In the genomic region with DNA sequence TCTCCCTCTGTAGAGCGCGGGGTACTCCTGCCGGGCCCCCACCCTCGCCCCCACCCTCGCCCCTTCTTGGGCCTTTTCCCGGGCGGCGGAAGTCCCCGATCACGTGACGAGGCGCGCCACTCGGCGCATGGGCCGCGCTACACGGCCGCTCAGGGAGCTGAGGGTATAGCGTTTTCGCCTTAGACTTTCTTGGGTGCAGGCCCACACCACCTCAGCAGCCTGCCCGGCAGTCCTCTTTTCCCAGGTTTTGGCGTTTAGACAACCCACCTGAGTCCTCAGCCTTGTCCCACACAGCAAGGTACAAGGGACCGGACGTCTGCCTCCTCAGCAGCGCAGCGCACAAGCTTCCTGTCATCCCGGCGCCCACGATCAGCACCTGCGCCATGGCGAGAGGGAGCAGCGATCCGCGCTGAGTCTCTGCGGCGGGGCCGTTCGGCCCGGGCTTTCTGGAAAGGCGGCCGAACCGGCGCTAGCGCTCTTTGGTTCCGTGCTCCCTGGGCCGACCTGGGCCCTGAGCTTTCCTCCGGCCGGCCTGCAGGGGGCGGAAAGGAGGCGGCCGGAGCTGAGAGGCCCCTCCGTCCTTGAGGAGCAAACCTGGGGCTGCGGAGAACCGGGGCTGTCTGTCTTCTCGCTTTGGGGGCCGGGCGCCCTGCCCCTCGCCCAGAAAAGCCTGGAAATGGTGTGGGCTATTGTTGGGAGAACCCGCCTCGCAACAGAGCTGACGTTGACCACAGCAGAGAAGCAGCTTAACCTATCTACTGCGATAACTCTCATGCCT, we compare ENCODE assay signal across 8 cellular contexts. TPM values are rescaled to one million over a fixed set of nuclear protein-coding genes. Genes with fewer than 3 reads are reported as not detected.
DNase-seq lines count a peak whose midpoint lies in the region; ATAC-seq and TF ChIP-seq lines count a peak whose summit lies in the region.

TSS of gene RNLS (minus strand) at position 513 of the 778 bp plus-strand sequence.

- H3K79me2 ChIP-seq in H9 (ENCODE audit: insufficient read depth, low read length), result no peaks in the 10 kb centered on the region

- TF ChIP-seq CTCF in H9 (conservative IDR thresholded peaks at IDR 0.05), result peak; percentile 92
- TF ChIP-seq CTCF in activated CD8-positive, alpha-beta T cell treated with anti-CD3 and anti-CD28 coated beads for 36 hours (IDR thresholded peaks at IDR 0.05), result peak; percentile 80
- no peak for TF ChIP-seq CTCF in lower leg skin (IDR thresholded peaks at IDR 0.05)

- peak within 1 kb of the TSS; percentile 32 for H2AFZ ChIP-seq in H9 (ENCODE audit: low read length)

- H3K27me3 ChIP-seq in H9 (ENCODE audit: insufficient read depth, low read length), result no peaks in the 10 kb centered on the region

- H3K4me2 ChIP-seq in H9 (ENCODE audit: insufficient read depth, insufficient read length, low read length), result peak within 1 kb of the TSS; percentile 53

- H3K4me3 ChIP-seq in GM08714 (ENCODE audit: low read length) (peak within 1 kb of the TSS; percentile 57; the same call in 1 of the 2 replicates), lower leg skin (ENCODE audit: low read depth, poor library complexity, severe bottlenecking) (peak within 1 kb of the TSS; percentile 65)

- H3K27ac ChIP-seq in H9 (ENCODE audit: insufficient read length, low read depth, low read length), result peak within 1 kb of the TSS; percentile 8

- CTCF ChIA-PET in activated CD8-positive, alpha-beta T cell treated with anti-CD3 and anti-CD28 coated beads for 36 hours (lab: Charles Lee), result interaction anchor here (0.7 to 1.9 kb wide), 34 partner anchors 9 to 737 kb away, joined by 3 to 15 read pairs (median 3); no protein-coding TSS in a partner anchor

- no peak within 1 kb of the TSS for H2AK5ac ChIP-seq in H9 (ENCODE audit: insufficient read length, low read length)

- no peak within 1 kb of the TSS for H3T11ph ChIP-seq in H9 (ENCODE audit: low read length)

- H3K9ac ChIP-seq in H9 (ENCODE audit: extremely low read depth, insufficient read length, low read length), result peak within 1 kb of the TSS; percentile 27

- WGBS in H9 (ENCODE audit: extremely low coverage, insufficient read length, low lambda C conversion rate), result no CpG with 5 or more reads among the region's 63 CpGs
- 1 to 3% methylated on average over 58 to 60 of the region's 63 CpGs for WGBS in lower leg skin, 2 donors

- H2BK120ac ChIP-seq in H9 (ENCODE audit: low read depth, low read length, poor library complexity, severe bottlenecking), result no peak within 1 kb of the TSS

- no peak within 1 kb of the TSS for H2BK12ac ChIP-seq in H9 (ENCODE audit: insufficient read length, low read depth, low read length)

- no peaks in the 10 kb centered on the region for H3K23me2 ChIP-seq in H9 (ENCODE audit: insufficient read length, low read depth, low read length, poor library complexity, severe bottlenecking)

- no peaks in the 10 kb centered on the region for H3K9me3 ChIP-seq in H9 (ENCODE audit: control insufficient read depth, low read depth, low read length)

- H3K4me1 ChIP-seq in H9 (ENCODE audit: insufficient read depth, low read length), result no peaks in the 10 kb centered on the region

- H4K20me1 ChIP-seq in H9 (ENCODE audit: control insufficient read depth, insufficient read depth, insufficient read length), result no peaks in the 10 kb centered on the region

- no peaks in the 10 kb centered on the region for H3K9me3 Mint-ChIP-seq in H9
- peaks cover 1% of the 10 kb centered on the region for H3K9me3 Mint-ChIP-seq in activated CD8-positive, alpha-beta T cell treated with anti-CD3 and anti-CD28 coated beads for 36 hours

- POLR2A ChIA-PET in activated CD8-positive, alpha-beta T cell treated with anti-CD3 and anti-CD28 coated beads for 36 hours (lab: Charles Lee), result interaction anchor here (0.6 to 1.2 kb wide), 3 partner anchors 9 to 245 kb away, joined by 3 to 4 read pairs (median 4); no protein-coding TSS in a partner anchor

- no peak within 1 kb of the TSS for H4K91ac ChIP-seq in H9 (ENCODE audit: insufficient read length, low read depth, low read length)

- no peaks in the 10 kb centered on the region for H3K36me3 Mint-ChIP-seq in H9 (ENCODE audit: insufficient read depth in 1 of 3, low read depth in 3 of 3)
- peaks cover 2% of the 10 kb centered on the region for H3K36me3 Mint-ChIP-seq in activated CD8-positive, alpha-beta T cell treated with anti-CD3 and anti-CD28 coated beads for 36 hours (ENCODE audit: low read depth)

- H3K4me3 Mint-ChIP-seq in H9, result peak within 1 kb of the TSS; percentile 75 to 85
- peak within 1 kb of the TSS; percentile 81 for H3K4me3 Mint-ChIP-seq in activated CD8-positive, alpha-beta T cell treated with anti-CD3 and anti-CD28 coated beads for 36 hours

- intact Hi-C loops in activated CD8-positive, alpha-beta T cell treated with anti-CD3 and anti-CD28 coated beads for 36 hours (cut with micrococcal nuclease), result no loop called here
- intact Hi-C loops in lower leg skin (cut with DNase I; ENCODE audit: low total_unique reads), result no loop called here

- H2BK5ac ChIP-seq in H9 (ENCODE audit: insufficient read length, low read length), result no peak within 1 kb of the TSS

- TF ChIP-seq POLR2A in lower leg skin (IDR thresholded peaks at IDR 0.05), result no peak

- no peak within 1 kb of the TSS for H3K23ac ChIP-seq in H9 (ENCODE audit: insufficient read length, low read depth, low read length)

- H3K56ac ChIP-seq in H9 (ENCODE audit: insufficient read length, low read depth, low read length), result no peak within 1 kb of the TSS

- H2BK20ac ChIP-seq in H9 (ENCODE audit: low read depth, low read length, poor library complexity, severe bottlenecking), result no peak within 1 kb of the TSS

- peak within 1 kb of the TSS; percentile 59 for H3K18ac ChIP-seq in H9 (ENCODE audit: insufficient read length, low read depth, low read length)

- peak within 1 kb of the TSS; percentile 64 for H3K14ac ChIP-seq in H9 (ENCODE audit: insufficient read depth, low read length)

- H3K79me1 ChIP-seq in H9 (ENCODE audit: insufficient read depth, low read depth, low read length, poor library complexity, severe bottlenecking), result no peaks in the 10 kb centered on the region

- H3K27ac Mint-ChIP-seq in H9, result peak within 1 kb of the TSS; percentile 31 to 93 (median 48); a peak in 3 of 7 replicates
- peak within 1 kb of the TSS; percentile 90 for H3K27ac Mint-ChIP-seq in activated CD8-positive, alpha-beta T cell treated with anti-CD3 and anti-CD28 coated beads for 36 hours

- peak within 1 kb of the TSS; percentile 4 for H4K5ac ChIP-seq in H9 (ENCODE audit: insufficient read length, low read depth, low read length)

- H3K4me1 Mint-ChIP-seq in H9, result peaks cover 4 to 10% of the 10 kb centered on the region in 2 experiments; a peak in 3 of 4 replicates
- H3K4me1 Mint-ChIP-seq in activated CD8-positive, alpha-beta T cell treated with anti-CD3 and anti-CD28 coated beads for 36 hours (ENCODE audit: low read depth), result peaks cover 11% of the 10 kb centered on the region

- DNase-seq in H9, result peak; percentile 75
- peak; percentile 34 for DNase-seq in NCI-H2029 treated with DMSO at 0.1 percent for 48 hours (lab: John Stamatoyannopoulos, UW)
- DNase-seq in activated CD8-positive, alpha-beta T cell treated with anti-CD3 and anti-CD28 coated beads for 36 hours, result peak; percentile 74
- peak; percentile 75 for DNase-seq in ecto neural progenitor cell (ENCODE audit: low spot score)
- peak; percentile 37 to 91 for DNase-seq in lower leg skin (ENCODE audit: low spot score in 2 of 2)
- peak; percentile 73 for DNase-seq in stimulated activated CD4-positive, alpha-beta T cell treated with anti-CD3 and anti-CD28 coated beads, Interleukin-4, amount 100 ng/mL, for 1 hour
- no peak for DNase-seq in UCSD-AML1 (lab: John Stamatoyannopoulos, UW; ENCODE audit: unreplicated experiment)

- H3K4ac ChIP-seq in H9 (ENCODE audit: low read depth, low read length), result no peak within 1 kb of the TSS

- no peak within 1 kb of the TSS for H4K8ac ChIP-seq in H9 (replicated peaks; ENCODE audit: insufficient read length, low read depth, low read length)

- H3K27me3 Mint-ChIP-seq in H9 (ENCODE audit: low read depth), result peaks cover 17% of the 10 kb centered on the region
- no peaks in the 10 kb centered on the region for H3K27me3 Mint-ChIP-seq in activated CD8-positive, alpha-beta T cell treated with anti-CD3 and anti-CD28 coated beads for 36 hours

- ATAC-seq in activated CD8-positive, alpha-beta T cell treated with anti-CD3 and anti-CD28 coated beads for 36 hours, result peak; percentile 90

- H2BK15ac ChIP-seq in H9 (ENCODE audit: low read depth, low read length), result no peak within 1 kb of the TSS

RNA-seq across cellular contexts. Expression of gene RNLS, which starts in this region (rescaled TPM):
- total RNA-seq in H9 (2021) (7.3 and 7.5 TPM in 2 replicates), lower leg skin (10 to 100 TPM in 2 of 4 donors, 1 to 10 TPM in 2; 6.8 to 18.3 (median 10.9) TPM)
- 1 to 10 TPM; 4.5 TPM for total RNA-seq in activated CD8-positive, alpha-beta T cell treated with anti-CD3 and anti-CD28 coated beads for 36 hours

Comparison
In these comparisons a context has a peak if more than half of its experiments do, and no peak if none do; other contexts are left out.
1. CTCF ChIP-seq: peak in H9 (single experiment) and activated CD8-positive, alpha-beta T cell treated with anti-CD3 and anti-CD28 coated beads for 36 hours (single experiment); none in lower leg skin (0 of 3).